10 cellular contexts compared by ENCODE assay signal in the genomic region with DNA sequence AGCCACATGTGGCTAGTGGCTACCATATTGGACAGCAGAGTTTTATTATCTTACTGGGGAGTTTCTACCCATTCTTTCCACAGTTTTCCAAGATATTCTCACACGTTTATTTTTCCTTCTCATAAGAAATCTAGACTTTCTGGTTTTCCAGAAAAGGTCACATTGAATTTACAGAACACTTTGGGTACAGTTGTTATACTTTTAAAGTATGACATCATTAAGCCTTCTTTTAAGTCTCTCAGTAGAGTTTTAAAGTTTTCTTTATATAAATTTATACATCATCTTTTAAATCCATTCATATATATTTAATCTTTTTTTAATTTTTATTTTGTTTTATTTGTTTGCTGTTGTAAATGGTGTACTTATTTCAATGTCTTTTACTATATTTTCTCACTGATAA.
"Had no signal": no experiment of that assay in that cellular context is flagged by ENCODE, and none has a peak within 500 bp of the region (broad histone marks: within the 10 kb centered on the region; RNA-seq: fewer than 3 reads in every experiment).

No MANE protein-coding gene starts in this region.

- FAIRE-seq: H1, H54, K562 had no signal

- DNase-seq: H9, HCEC 1CT, HFFc6, IMR-90, KG1 had no signal

- H3K4me1 Mint-ChIP-seq: GM23338 had no signal

- H3K27ac Mint-ChIP-seq: GM23338, H9, HFFc6 had no signal

- H3K4me3 ChIP-seq: GM23338, K562 had no signal

- H3K4me3 Mint-ChIP-seq: GM23338, H9, HFFc6 had no signal

- H3K27ac ChIP-seq: HL-60 had no signal

- ATAC-seq: GM23338, K562 had no signal
